Comparison of ENCODE assay signal across 20 cellular contexts in the genomic region with DNA sequence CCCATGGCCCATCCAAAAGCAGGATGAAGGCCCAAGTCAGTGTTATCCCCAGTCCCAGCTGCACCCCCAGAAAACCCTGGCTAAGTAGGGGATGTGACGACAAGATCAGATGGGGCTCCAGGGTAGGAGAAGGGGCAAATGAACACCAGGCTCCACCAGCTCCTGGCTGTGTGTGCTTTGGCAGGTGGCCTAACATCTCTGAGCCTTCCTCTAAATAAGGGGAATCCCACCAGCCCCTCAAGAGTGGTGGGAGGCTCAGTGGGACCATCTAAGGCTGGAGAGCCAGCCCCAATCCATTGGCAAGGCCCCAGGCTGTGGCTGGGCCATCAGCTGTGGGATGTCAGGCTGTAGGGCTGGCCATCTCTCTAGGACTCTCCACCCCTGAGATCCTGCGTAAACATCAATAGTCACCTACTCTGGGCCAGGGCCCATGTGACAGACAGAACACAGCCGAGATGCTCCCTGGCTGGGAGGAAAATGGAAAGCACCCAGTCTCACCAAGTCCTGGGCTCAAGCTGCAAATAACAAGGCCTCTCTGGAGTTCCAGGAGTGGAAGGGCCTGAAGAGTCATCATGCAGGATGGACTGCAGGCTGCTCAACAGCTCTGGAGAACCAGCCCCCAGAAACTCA. TPM values are rescaled to one million over a fixed set of nuclear protein-coding genes. Genes with fewer than 3 reads are reported as not detected.
DNase-seq lines count a peak whose midpoint lies in the region; ATAC-seq and TF ChIP-seq lines count a peak whose summit lies in the region.
"Had no signal": no experiment of that assay in that cellular context is flagged by ENCODE, and none has a peak within 500 bp of the region (broad histone marks: within the 10 kb centered on the region; RNA-seq: fewer than 3 reads in every experiment).

No MANE protein-coding gene starts in this region.

- TF ChIP-seq CTCF in HFFc6 (IDR thresholded peaks at IDR 0.05) (no peak), chondrocyte (IDR thresholded peaks at IDR 0.05) (no peak), mucosa of descending colon (IDR thresholded peaks at IDR 0.05) (no peak), tibial nerve (IDR thresholded peaks at IDR 0.05) (no peak), WERI-Rb-1 (IDR thresholded peaks at IDR 0.05; ENCODE audit: low read depth, low read length) (no peak)

- H3K4me1 Mint-ChIP-seq in HFFc6 (ENCODE audit: low read depth) (peaks cover 43% of the 10 kb centered on the region), chondrocyte (ENCODE audit: low read depth) (peaks cover 21% of the 10 kb centered on the region)

- no peaks in the 10 kb centered on the region for H3K4me1 ChIP-seq in mucosa of descending colon (ENCODE audit: low read depth)
- H3K4me1 ChIP-seq in tibial nerve, result peaks cover 0 to 96% (median 31%) of the 10 kb centered on the region in 4 donors
- H3K4me1 ChIP-seq: HAP-1 had no signal

- peak; percentile 13 for ATAC-seq in mucosa of descending colon

- H3K36me3 ChIP-seq in mucosa of descending colon (ENCODE audit: low read depth), result no peaks in the 10 kb centered on the region
- H3K36me3 ChIP-seq in tibial nerve, result no peaks in the 10 kb centered on the region
- H3K36me3 ChIP-seq in WERI-Rb-1, result no peaks in the 10 kb centered on the region
- H3K36me3 ChIP-seq: HAP-1 had no signal

- TF ChIP-seq EP300 in tibial nerve (IDR thresholded peaks at IDR 0.05), result no peak

- DNase-seq in HFFc6 (no peak), chondrocyte (ENCODE audit: low spot score) (peak; percentile 38), mucosa of descending colon (no peak), tibial nerve (ENCODE audit: low spot score in 2 of 2) (no peak), WERI-Rb-1 (no peak), T-helper 2 cell (no peak), T1000 (lab: John Stamatoyannopoulos, UW) (no peak)
- DNase-seq: activated B cell treated with CpG ODN at 0.5 μM for 24 hours; activated CD4-positive, alpha-beta memory T cell treated with anti-CD3 and anti-CD28 coated beads for 36 hours; activated gamma-delta T cell treated with Interleukin-2 at 50 U/mL for 16 hours; activated T-cell treated with anti-CD3 and anti-CD28 coated beads for 4 hours; DMS79 treated with DMSO at 0.1 percent for 48 hours; foreskin melanocyte; Kasumi-1; kidney; NCI-H1092; NCI-H1930; NCI-H226; substantia nigra had no signal

- TF ChIP-seq POLR2A in tibial nerve (IDR thresholded peaks at IDR 0.05), result no peak

- H3K27me3 Mint-ChIP-seq in HFFc6 (ENCODE audit: insufficient read depth), result peaks cover 2% of the 10 kb centered on the region
- no peaks in the 10 kb centered on the region for H3K27me3 Mint-ChIP-seq in chondrocyte (ENCODE audit: low read depth)

- H3K9me3 Mint-ChIP-seq in HFFc6, result no peaks in the 10 kb centered on the region
- no peaks in the 10 kb centered on the region for H3K9me3 Mint-ChIP-seq in chondrocyte (ENCODE audit: low read depth)
- H3K9me3 Mint-ChIP-seq: activated B cell treated with CpG ODN at 0.5 μM for 24 hours; activated CD4-positive, alpha-beta memory T cell treated with anti-CD3 and anti-CD28 coated beads for 36 hours had no signal

- H3K27me3 ChIP-seq in tibial nerve, result no peaks in the 10 kb centered on the region
- H3K27me3 ChIP-seq in WERI-Rb-1 (ENCODE audit: insufficient read depth, low read depth, severe bottlenecking), result no peaks in the 10 kb centered on the region

- intact Hi-C loops in mucosa of descending colon (cut with DNase I, micrococcal nuclease), result no loop called here

- H3K36me3 Mint-ChIP-seq in HFFc6 (ENCODE audit: low read depth) (no peaks in the 10 kb centered on the region), chondrocyte (ENCODE audit: low read depth) (no peaks in the 10 kb centered on the region)
- H3K36me3 Mint-ChIP-seq: activated CD4-positive, alpha-beta memory T cell treated with anti-CD3 and anti-CD28 coated beads for 36 hours had no signal

- H3K9me3 ChIP-seq in mucosa of descending colon (no peaks in the 10 kb centered on the region), tibial nerve (no peaks in the 10 kb centered on the region), WERI-Rb-1 (ENCODE audit: severe bottlenecking) (no peaks in the 10 kb centered on the region)
- H3K9me3 ChIP-seq: HAP-1 had no signal

- peak overlapping the region; percentile 60; the same call in 1 of the 2 replicates for H3K27ac Mint-ChIP-seq in HFFc6
- no peak overlapping the region for H3K27ac Mint-ChIP-seq in chondrocyte (ENCODE audit: unreplicated experiment)
- H3K27ac Mint-ChIP-seq: activated B cell treated with CpG ODN at 0.5 μM for 24 hours; activated CD4-positive, alpha-beta memory T cell treated with anti-CD3 and anti-CD28 coated beads for 36 hours had no signal

- WGBS in tibial nerve, 2 donors, result 72 to 87% methylated on average over 2 to 3 of the region's 3 CpGs

- H3K4me3 ChIP-seq in mucosa of descending colon (no peak overlapping the region), tibial nerve (no peak overlapping the region), WERI-Rb-1 (ENCODE audit: low read depth, low read length) (no peak overlapping the region)
- H3K4me3 ChIP-seq: HAP-1 had no signal

- H3K27ac ChIP-seq in tibial nerve (peak overlapping the region in 3 of 4 donors; percentile 27 to 88 (median 88)), WERI-Rb-1 (no peak overlapping the region)

- H3K4me3 Mint-ChIP-seq in HFFc6 (no peak overlapping the region), chondrocyte (ENCODE audit: unreplicated experiment) (no peak overlapping the region)
- H3K4me3 Mint-ChIP-seq: activated B cell treated with CpG ODN at 0.5 μM for 24 hours; activated CD4-positive, alpha-beta memory T cell treated with anti-CD3 and anti-CD28 coated beads for 36 hours had no signal

RNA-seq across cellular contexts. Expression of gene SDC3, which starts 7.5 kb away (rescaled TPM):
- 10 to 100 TPM; 50.9 to 60.5 (median 56.7) TPM for total RNA-seq in HFFc6 (2021; fragmentation: NEBNext Ultra II Directional; extraction: Animal tissue kit (Norgen Biotek cat#: 25700))
- total RNA-seq in chondrocyte, result 46.8 to 69.3 TPM (median 47.3 TPM) in 3 replicates
- 10 to 100 TPM in 2 of 3 donors, 1 to 10 TPM in 1; 9.8 to 81.6 (median 17.2) TPM for total RNA-seq in mucosa of descending colon
- 10 to 100 TPM; 47.1 to 78.9 (median 64.2) TPM for total RNA-seq in tibial nerve
